In the genomic region with DNA sequence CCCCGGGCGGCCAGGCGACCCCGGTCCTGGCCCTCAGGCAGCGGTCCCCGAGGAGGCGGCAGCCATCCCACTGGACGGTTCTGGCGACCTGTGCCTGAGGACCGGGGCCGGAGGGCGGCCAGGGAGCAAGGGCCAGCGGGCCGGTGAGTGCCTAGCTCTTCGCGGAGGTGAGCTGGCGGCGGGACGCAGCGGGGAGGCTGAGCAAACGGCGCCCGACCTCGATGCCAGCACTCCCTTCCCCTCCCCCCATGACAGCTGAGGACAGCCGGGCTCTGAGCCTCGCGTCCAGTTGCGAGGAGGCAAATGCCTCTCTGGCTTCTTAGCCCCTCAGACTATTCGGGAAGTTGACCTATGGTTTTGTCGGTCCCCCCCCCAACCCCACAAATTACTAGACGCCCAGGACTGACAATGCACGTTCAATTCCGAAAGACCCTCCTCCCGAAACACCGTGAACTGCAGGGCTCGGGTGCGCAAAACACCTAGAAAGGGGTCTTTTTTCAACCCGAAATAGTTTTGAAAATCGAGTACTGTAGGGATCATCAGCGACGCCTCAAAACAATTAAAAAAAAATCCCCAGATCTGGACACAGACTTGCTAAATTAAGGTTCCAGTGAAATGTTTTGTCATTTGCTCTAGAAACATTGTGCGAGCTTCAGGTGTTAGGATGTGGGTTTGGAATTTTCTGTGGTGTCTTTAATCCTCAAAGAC, we compare ENCODE assay signal across 8 cellular contexts. TPM values are rescaled to one million over a fixed set of nuclear protein-coding genes. Genes with fewer than 3 reads are reported as not detected.
DNase-seq lines count a peak whose midpoint lies in the region; ATAC-seq and TF ChIP-seq lines count a peak whose summit lies in the region.

No MANE protein-coding gene starts in this region.

- DNase-seq in NCI-H2196 treated with DMSO at 0.1 percent for 48 hours (lab: John Stamatoyannopoulos, UW; ENCODE audit: unreplicated experiment) (peak; percentile 70), esophagus muscularis mucosa (ENCODE audit: extremely low spot score) (no peak), type B pancreatic cell (ENCODE audit: extremely low spot score, unreplicated experiment) (no peak)
- peak; percentile 24 for DNase-seq in activated CD4-positive, alpha-beta memory T cell treated with anti-CD3 and anti-CD28 coated beads, Interleukin-2, amount 10 ng/mL, durations not matched to agents 7 days and 5 days

- TF ChIP-seq CTCF in esophagus muscularis mucosa (IDR thresholded peaks at IDR 0.05) (no peak), type B pancreatic cell (conservative IDR thresholded peaks at IDR 0.05) (no peak)

- peak; percentile 23 for ATAC-seq in GM18873 (IDR thresholded peaks at IDR 0.05; ENCODE audit: low FRiP score, unreplicated experiment)
- peak; percentile 34 for ATAC-seq in HG03066 (IDR thresholded peaks at IDR 0.05; ENCODE audit: low read depth, unreplicated experiment)

- TF ChIP-seq EP300 in esophagus muscularis mucosa (IDR thresholded peaks at IDR 0.05): no peak

- H3K9me3 ChIP-seq in BLaER1 treated with 17β-estradiol and CSF1 and Interleukin-3, amounts not matched to agents 10 nM and 100 nM (replicated peaks in 1 of 11): no peaks in the 10 kb centered on the region
- no peaks in the 10 kb centered on the region for H3K9me3 ChIP-seq in esophagus muscularis mucosa
- no peaks in the 10 kb centered on the region for H3K9me3 ChIP-seq in mucosa of rectum (ENCODE audit: control insufficient read depth in 2 of 2, low read length in 2 of 2)

- H3K27ac Mint-ChIP-seq in activated CD4-positive, alpha-beta memory T cell treated with anti-CD3 and anti-CD28 coated beads, Interleukin-2, amount 10 ng/mL, durations not matched to agents 7 days and 5 days: peak overlapping the region; percentile 58
- no peak overlapping the region for H3K27ac Mint-ChIP-seq in type B pancreatic cell

- POLR2A ChIA-PET in activated CD4-positive, alpha-beta memory T cell treated with anti-CD3 and anti-CD28 coated beads, Interleukin-2, amount 10 ng/mL, durations not matched to agents 7 days and 5 days (lab: Charles Lee): interaction anchor here (1.0 to 4.5 kb wide), 7 partner anchors 10 to 258 kb away, joined by 3 to 125 read pairs (median 4); a partner anchor contains a TSS

- H3K36me3 ChIP-seq in BLaER1 treated with 17β-estradiol and CSF1 and Interleukin-3, amounts not matched to agents 10 nM and 100 nM: no peaks in the 10 kb centered on the region
- H3K36me3 ChIP-seq in esophagus muscularis mucosa (peaks cover 0 to 5% (median 0%) of the 10 kb centered on the region in 4 donors), mucosa of rectum (ENCODE audit: control insufficient read depth in 2 of 2, insufficient read depth in 2 of 2, low read length in 2 of 2) (no peaks in the 10 kb centered on the region)

- H3K4me1 Mint-ChIP-seq in activated CD4-positive, alpha-beta memory T cell treated with anti-CD3 and anti-CD28 coated beads, Interleukin-2, amount 10 ng/mL, durations not matched to agents 7 days and 5 days: peaks cover 28% of the 10 kb centered on the region
- H3K4me1 Mint-ChIP-seq in type B pancreatic cell (ENCODE audit: unreplicated experiment): peaks cover 7% of the 10 kb centered on the region

- TF ChIP-seq POLR2A in esophagus muscularis mucosa (IDR thresholded peaks at IDR 0.05; ENCODE audit: low read depth): no peak

- peaks cover 63% of the 10 kb centered on the region for H3K27me3 Mint-ChIP-seq in activated CD4-positive, alpha-beta memory T cell treated with anti-CD3 and anti-CD28 coated beads, Interleukin-2, amount 10 ng/mL, durations not matched to agents 7 days and 5 days
- H3K27me3 Mint-ChIP-seq in type B pancreatic cell: peaks cover 95% of the 10 kb centered on the region

- H3K9ac ChIP-seq in BLaER1 treated with 17β-estradiol and CSF1 and Interleukin-3, amounts not matched to agents 10 nM and 100 nM: peak overlapping the region in 2 of 11 experiments; percentile 15 to 45; a peak in 2 of 22 replicates
- H3K9ac ChIP-seq in mucosa of rectum (ENCODE audit: low read depth in 1 of 2, low read length in 2 of 2): peak overlapping the region; percentile 74 to 92

- no peak overlapping the region for H3K27ac ChIP-seq in BLaER1 treated with 17β-estradiol and CSF1 and Interleukin-3, amounts not matched to agents 10 nM and 100 nM
- H3K27ac ChIP-seq in esophagus muscularis mucosa (replicated peaks in 1 of 4) (peak overlapping the region; percentile 95 to 100 (median 98)), mucosa of rectum (ENCODE audit: low read depth in 2 of 2, low read length in 2 of 2) (peak overlapping the region; percentile 89)

- H3K27me3 ChIP-seq in BLaER1 treated with 17β-estradiol and CSF1 and Interleukin-3, amounts not matched to agents 10 nM and 100 nM: peaks cover 84 to 100% (median 94%) of the 10 kb centered on the region in 11 experiments
- no peaks in the 10 kb centered on the region for H3K27me3 ChIP-seq in esophagus muscularis mucosa
- H3K27me3 ChIP-seq in mucosa of rectum (ENCODE audit: control insufficient read depth in 2 of 2, insufficient read depth in 2 of 2, low read length in 2 of 2): no peaks in the 10 kb centered on the region

- H3K4me1 ChIP-seq in BLaER1 treated with 17β-estradiol and CSF1 and Interleukin-3, amounts not matched to agents 10 nM and 100 nM: peaks cover 11 to 20% (median 15%) of the 10 kb centered on the region in 10 experiments; a peak in 17 of 20 replicates
- H3K4me1 ChIP-seq in esophagus muscularis mucosa (peaks cover 0 to 61% (median 31%) of the 10 kb centered on the region in 4 donors), mucosa of rectum (ENCODE audit: control insufficient read depth in 2 of 2, insufficient read depth in 2 of 2, low read length in 2 of 2) (peaks cover 4 to 5% of the 10 kb centered on the region in 2 donors)

- no peaks in the 10 kb centered on the region for H3K9me3 Mint-ChIP-seq in activated CD4-positive, alpha-beta memory T cell treated with anti-CD3 and anti-CD28 coated beads, Interleukin-2, amount 10 ng/mL, durations not matched to agents 7 days and 5 days
- no peaks in the 10 kb centered on the region for H3K9me3 Mint-ChIP-seq in type B pancreatic cell

- peaks cover 27% of the 10 kb centered on the region for H3K36me3 Mint-ChIP-seq in activated CD4-positive, alpha-beta memory T cell treated with anti-CD3 and anti-CD28 coated beads, Interleukin-2, amount 10 ng/mL, durations not matched to agents 7 days and 5 days (ENCODE audit: low read depth)
- no peaks in the 10 kb centered on the region for H3K36me3 Mint-ChIP-seq in type B pancreatic cell

- CTCF ChIA-PET in activated CD4-positive, alpha-beta memory T cell treated with anti-CD3 and anti-CD28 coated beads, Interleukin-2, amount 10 ng/mL, durations not matched to agents 7 days and 5 days (lab: Charles Lee): interaction anchor here (1.2 to 3.6 kb wide), 2 partner anchors 9 to 214 kb away, joined by 3 to 25 read pairs; a partner anchor contains a TSS

- H4K20me1 ChIP-seq in BLaER1 treated with 17β-estradiol and CSF1 and Interleukin-3, amounts not matched to agents 10 nM and 100 nM: peaks cover 0 to 62% (median 38%) of the 10 kb centered on the region in 11 experiments; a peak in 19 of 22 replicates

- peak overlapping the region; percentile 76 for H3K4me3 Mint-ChIP-seq in activated CD4-positive, alpha-beta memory T cell treated with anti-CD3 and anti-CD28 coated beads, Interleukin-2, amount 10 ng/mL, durations not matched to agents 7 days and 5 days
- peak overlapping the region; percentile 82 for H3K4me3 Mint-ChIP-seq in type B pancreatic cell

- WGBS in esophagus muscularis mucosa: 11% methylated on average over 14 of the region's 42 CpGs

- peak overlapping the region; percentile 26 to 67 (median 48); a peak in 19 of 20 replicates for H3K4me3 ChIP-seq in BLaER1 treated with 17β-estradiol and CSF1 and Interleukin-3, amounts not matched to agents 10 nM and 100 nM
- peak overlapping the region; percentile 77 to 97 (median 88) for H3K4me3 ChIP-seq in esophagus muscularis mucosa
- H3K4me3 ChIP-seq in mucosa of rectum (ENCODE audit: low read length in 2 of 2): peak overlapping the region; percentile 85 to 97

- intact Hi-C loops in esophagus muscularis mucosa (cut with DNase I): no loop called here

- H3K4me2 ChIP-seq in BLaER1 treated with 17β-estradiol and CSF1 and Interleukin-3, amounts not matched to agents 10 nM and 100 nM: peak overlapping the region; percentile 63 to 95 (median 77)

RNA-seq across cellular contexts. Expression of a gene that starts 8.3 kb away (rescaled TPM):
- 10 to 100 TPM; 53.1 to 56.1 TPM for total RNA-seq in activated CD4-positive, alpha-beta memory T cell treated with anti-CD3 and anti-CD28 coated beads, Interleukin-2, amount 10 ng/mL, durations not matched to agents 7 days and 5 days
- total RNA-seq in esophagus muscularis mucosa (10 to 100 TPM; 20.4 to 37.4 (median 27.0) TPM), type B pancreatic cell (ENCODE audit: low replicate concordance) (1.5 and 2.4 TPM in 2 replicates)

RNA-seq across cellular contexts. Expression of a gene that starts 18.2 kb away (rescaled TPM):
- 10 to 100 TPM; 71.3 to 75.1 TPM for total RNA-seq in activated CD4-positive, alpha-beta memory T cell treated with anti-CD3 and anti-CD28 coated beads, Interleukin-2, amount 10 ng/mL, durations not matched to agents 7 days and 5 days
- 10 to 100 TPM; 39.7 to 60.6 (median 42.9) TPM for total RNA-seq in esophagus muscularis mucosa
- 49.9 and 60.8 TPM in 2 replicates for total RNA-seq in type B pancreatic cell (ENCODE audit: low replicate concordance)

Comparison
In these comparisons a context has a peak if more than half of its experiments do, and no peak if none do; other contexts are left out.
1. H3K27ac ChIP-seq: peak in esophagus muscularis mucosa (4 of 4) and mucosa of rectum (2 of 2); none in BLaER1 treated with 17β-estradiol and CSF1 and Interleukin-3, amounts not matched to agents 10 nM and 100 nM (0 of 11).
2. DNase-seq: peak in NCI-H2196 treated with DMSO at 0.1 percent for 48 hours (single experiment) and activated CD4-positive, alpha-beta memory T cell treated with anti-CD3 and anti-CD28 coated beads, Interleukin-2, amount 10 ng/mL, durations not matched to agents 7 days and 5 days (single experiment); none in esophagus muscularis mucosa (single experiment) and type B pancreatic cell (single experiment).
3. Peak in every context shown above with its lines, with median percentiles within 50 percentile points of each other: H3K4me3 ChIP-seq.